ENCODE assay signal across 8 cellular contexts in genomic region chr13:98571955-98572662, GRCh38. TPM values are rescaled to one million over a fixed set of nuclear protein-coding genes. Genes with fewer than 3 reads are reported as not detected.
DNase-seq lines count a peak whose midpoint lies in the region; ATAC-seq and TF ChIP-seq lines count a peak whose summit lies in the region.

No MANE protein-coding gene starts in this region.

- no peak for TF ChIP-seq CTCF in right lobe of liver (IDR thresholded peaks at IDR 0.05)

- H3K9ac ChIP-seq in adipocyte (ENCODE audit: low read length): peak overlapping the region; percentile 24

- no peaks in the 10 kb centered on the region for H3K27me3 ChIP-seq in adipocyte (replicated peaks; ENCODE audit: control insufficient read depth, insufficient read depth, low read length)
- H3K27me3 ChIP-seq in right lobe of liver: no peaks in the 10 kb centered on the region

- no peaks in the 10 kb centered on the region for H3K36me3 ChIP-seq in adipocyte (ENCODE audit: control insufficient read depth, insufficient read depth, low read length, severe bottlenecking)
- H3K36me3 ChIP-seq in right lobe of liver: no peaks in the 10 kb centered on the region

- no peaks in the 10 kb centered on the region for H3K9me3 ChIP-seq in adipocyte (ENCODE audit: control insufficient read depth, low read length)
- no peaks in the 10 kb centered on the region for H3K9me3 ChIP-seq in right lobe of liver

- H3K4me1 ChIP-seq in adipocyte (ENCODE audit: control insufficient read depth, insufficient read depth, low read length) (peaks cover 53% of the 10 kb centered on the region), right lobe of liver (peaks cover 0 to 70% (median 21%) of the 10 kb centered on the region in 4 donors)

- WGBS in right lobe of liver (ENCODE audit: insufficient coverage, low coverage, low lambda C conversion rate, missing lambda C conversion rate): 30% methylated on average over 9 of the region's 11 CpGs

- no peak for TF ChIP-seq POLR2A in right lobe of liver (IDR thresholded peaks at IDR 0.05)

- H3K4me3 ChIP-seq in GM08714 (ENCODE audit: low read length): peak overlapping the region; percentile 5; the same call in 1 of the 2 replicates
- H3K4me3 ChIP-seq in adipocyte (ENCODE audit: low read length): peak overlapping the region; percentile 20
- H3K4me3 ChIP-seq in right lobe of liver: no peak overlapping the region

- no peak for ATAC-seq in right lobe of liver
- no peak for ATAC-seq in HG03095 (IDR thresholded peaks at IDR 0.05; ENCODE audit: unreplicated experiment)

- intact Hi-C loops in right lobe of liver (cut with DNase I): loop anchor here in 1 of 2 donors (10.0 kb wide), 1 partner anchor 83 kb away; no protein-coding TSS in a partner anchor

- peak overlapping the region in 2 of 3 donors; percentile 79 to 81 for H3K27ac ChIP-seq in right lobe of liver

- peak; percentile 65 for DNase-seq in NCI-H2107 (lab: John Stamatoyannopoulos, UW)
- peak; percentile 87 for DNase-seq in adipocyte (ENCODE audit: low read depth)
- DNase-seq in right lobe of liver: no peak
- no peak for DNase-seq in ecto neural progenitor cell (ENCODE audit: low spot score)
- no peak for DNase-seq in cerebellar cortex (ENCODE audit: low spot score)
- no peak for DNase-seq in SKM-1 (lab: John Stamatoyannopoulos, UW; ENCODE audit: unreplicated experiment)

RNA-seq across cellular contexts. Expression of gene STK24, which starts 4.8 kb away (rescaled TPM):
- total RNA-seq in right lobe of liver: 10 to 100 TPM; 14.8 to 40.8 (median 28.6) TPM

Comparison
In these comparisons a context has a peak if more than half of its experiments do, and no peak if none do; other contexts are left out.
1. H3K4me3 ChIP-seq: peak in GM08714 (single experiment) and adipocyte (single experiment); none in right lobe of liver (0 of 3).
2. DNase-seq: peak in NCI-H2107 (single experiment) and adipocyte (single experiment); none in right lobe of liver (0 of 3), ecto neural progenitor cell (single experiment), cerebellar cortex (single experiment) and SKM-1 (single experiment).